ENCODE assay signal across 20 cellular contexts in genomic region chr3:135739755-135740154, GRCh38.
DNase-seq lines count a peak whose midpoint lies in the region; ATAC-seq, FAIRE-seq and TF ChIP-seq lines count a peak whose summit lies in the region.
"Had no signal": no experiment of that assay in that cellular context is flagged by ENCODE, and none has a peak within 500 bp of the region (broad histone marks: within the 10 kb centered on the region; RNA-seq: fewer than 3 reads in every experiment).

No MANE protein-coding gene starts in this region.

- H3K36me3 ChIP-seq in GM23338 (ENCODE audit: insufficient read depth) (no peaks in the 10 kb centered on the region), endodermal cell (ENCODE audit: control insufficient read depth, insufficient read depth, low read length) (no peaks in the 10 kb centered on the region), neural progenitor cell (no peaks in the 10 kb centered on the region), mucosa of descending colon (ENCODE audit: low read depth) (no peaks in the 10 kb centered on the region)

- DNase-seq in EH (ENCODE audit: low read depth) (peak; percentile 2), GM23338 (ENCODE audit: low spot score) (peak; percentile 22), endodermal cell (no peak), neural progenitor cell (ENCODE audit: low spot score) (peak; percentile 71), mucosa of descending colon (no peak), GM19239 (ENCODE audit: insufficient read length, low spot score) (no peak), cerebellar nuclear complex (lab: John Stamatoyannopoulos, UW) (no peak)
- DNase-seq: H9, NCI-H1048, NCI-H1436 treated with DMSO at 0.1 percent for 48 hours, NCI-H2029 treated with DMSO at 0.1 percent for 48 hours, NCI-H510A, NCI-H774, Right ventricle myocardium superior, SK-N-SH had no signal

- H3K9me3 ChIP-seq in endodermal cell (ENCODE audit: control insufficient read depth, low read length) (peaks cover 8% of the 10 kb centered on the region), neural progenitor cell (ENCODE audit: low read depth) (no peaks in the 10 kb centered on the region), mucosa of descending colon (peaks cover 19% of the 10 kb centered on the region)
- H3K9me3 ChIP-seq: SK-N-SH had no signal

- H3K4me3 ChIP-seq in GM23338, result no peak overlapping the region
- no peak overlapping the region for H3K4me3 ChIP-seq in endodermal cell (ENCODE audit: low read length)
- H3K4me3 ChIP-seq in neural progenitor cell, result no peak overlapping the region
- H3K4me3 ChIP-seq in mucosa of descending colon, result no peak overlapping the region

- H2AFZ ChIP-seq in GM23338, result peak overlapping the region; percentile 38; the same call in 1 of the 2 replicates
- H2AFZ ChIP-seq in neural progenitor cell (replicated peaks), result no peak overlapping the region

- H3K79me2 ChIP-seq in GM23338 (replicated peaks; ENCODE audit: insufficient read depth) (no peaks in the 10 kb centered on the region), neural progenitor cell (ENCODE audit: low read depth) (no peaks in the 10 kb centered on the region)

- H3K27ac ChIP-seq in GM23338 (ENCODE audit: low read depth) (no peak overlapping the region), endodermal cell (ENCODE audit: low read depth, low read length) (peak overlapping the region; percentile 89), neural progenitor cell (no peak overlapping the region)
- H3K27ac ChIP-seq: KMS-11 had no signal

- H4K20me1 ChIP-seq in GM23338 (replicated peaks; ENCODE audit: insufficient read depth) (no peaks in the 10 kb centered on the region), neural progenitor cell (ENCODE audit: low read depth) (no peaks in the 10 kb centered on the region)

- H3K4me1 ChIP-seq in GM23338 (ENCODE audit: insufficient read depth), result peaks cover 14% of the 10 kb centered on the region
- H3K4me1 ChIP-seq in endodermal cell (ENCODE audit: control insufficient read depth, insufficient read depth, low read length), result no peaks in the 10 kb centered on the region
- H3K4me1 ChIP-seq in neural progenitor cell, result peaks cover 15% of the 10 kb centered on the region
- no peaks in the 10 kb centered on the region for H3K4me1 ChIP-seq in mucosa of descending colon (ENCODE audit: low read depth)

- H3K9ac ChIP-seq in endodermal cell (ENCODE audit: extremely low read depth, low read length, poor library complexity, severe bottlenecking) (no peak overlapping the region), neural progenitor cell (no peak overlapping the region)
- H3K9ac ChIP-seq: KMS-11, SK-N-SH had no signal

- H3K4me2 ChIP-seq in GM23338, result no peak overlapping the region
- peak overlapping the region; percentile 21 for H3K4me2 ChIP-seq in neural progenitor cell
- H3K4me2 ChIP-seq: KMS-11, SK-N-SH had no signal

- H3K27ac Mint-ChIP-seq in GM23338, result no peak overlapping the region
- H3K27ac Mint-ChIP-seq in endodermal cell, result no peak overlapping the region
- peak overlapping the region; percentile 99 for H3K27ac Mint-ChIP-seq in neural progenitor cell
- H3K27ac Mint-ChIP-seq: CD14-positive monocyte, H9 had no signal

- 78% methylated on average over 1 of the region's 1 CpG; no CpG with 5 or more reads in 1 of the 2 experiments for WGBS in endodermal cell (ENCODE audit: insufficient coverage in 1 of 2, insufficient read length in 1 of 2), 2 experiments

- H3K9me3 Mint-ChIP-seq in GM23338, result peaks cover 9% of the 10 kb centered on the region
- H3K9me3 Mint-ChIP-seq in endodermal cell, result no peaks in the 10 kb centered on the region
- H3K9me3 Mint-ChIP-seq in neural progenitor cell, result peaks cover 30% of the 10 kb centered on the region

- no peak for ATAC-seq in GM23338
- no peak for ATAC-seq in mucosa of descending colon

- H3K4me1 Mint-ChIP-seq in GM23338, result peaks cover 5% of the 10 kb centered on the region; the same call in 2 of the 3 replicates
- H3K4me1 Mint-ChIP-seq in endodermal cell, result no peaks in the 10 kb centered on the region
- H3K4me1 Mint-ChIP-seq in neural progenitor cell, result peaks cover 29% of the 10 kb centered on the region
- H3K4me1 Mint-ChIP-seq: CD14-positive monocyte had no signal

- H3F3A ChIP-seq in GM23338 (replicated peaks; ENCODE audit: low read depth), result no peaks in the 10 kb centered on the region
- H3F3A ChIP-seq in neural progenitor cell (ENCODE audit: low read depth), result no peaks in the 10 kb centered on the region

- H3K27me3 Mint-ChIP-seq in GM23338 (ENCODE audit: insufficient read depth, low read depth, poor library complexity) (no peaks in the 10 kb centered on the region), endodermal cell (ENCODE audit: insufficient read depth) (peaks cover 2% of the 10 kb centered on the region), neural progenitor cell (ENCODE audit: insufficient read depth, low read depth) (peaks cover 5% of the 10 kb centered on the region)

- no peak for TF ChIP-seq CTCF in GM23338 (conservative IDR thresholded peaks at IDR 0.05; ENCODE audit: low read depth in 2 of 2)
- no peak for TF ChIP-seq CTCF in endodermal cell (conservative IDR thresholded peaks at IDR 0.05)
- no peak for TF ChIP-seq CTCF in neural progenitor cell (IDR thresholded peaks at IDR 0.05)
- TF ChIP-seq CTCF in mucosa of descending colon (IDR thresholded peaks at IDR 0.05), result no peak

- H3K36me3 Mint-ChIP-seq in GM23338 (ENCODE audit: low read depth) (no peaks in the 10 kb centered on the region; the same call in 2 of the 3 replicates), endodermal cell (ENCODE audit: low read depth) (no peaks in the 10 kb centered on the region), neural progenitor cell (peaks cover 2% of the 10 kb centered on the region)
- H3K36me3 Mint-ChIP-seq: CD14-positive monocyte had no signal

- FAIRE-seq in GM19239 (lab: Jason Lieb, UNC), result no peak
- FAIRE-seq: GM12892, GM18507, RCC 7860 had no signal

- H3K9me2 ChIP-seq in GM23338 (ENCODE audit: insufficient read depth), result 0 out of 2 replicates have a peak, but pooled peaks cover 4% of the 10 kb centered on the region
- H3K9me2 ChIP-seq: SK-N-SH had no signal

- H3K4me3 Mint-ChIP-seq in GM23338 (no peak overlapping the region), endodermal cell (no peak overlapping the region), neural progenitor cell (peak overlapping the region; percentile 25)
- H3K4me3 Mint-ChIP-seq: CD14-positive monocyte, H9 had no signal

- H3K27me3 ChIP-seq in GM23338 (ENCODE audit: insufficient read depth) (no peaks in the 10 kb centered on the region), endodermal cell (ENCODE audit: control insufficient read depth, insufficient read depth, low read length, poor library complexity, severe bottlenecking) (no peaks in the 10 kb centered on the region), neural progenitor cell (no peaks in the 10 kb centered on the region)

- intact Hi-C loops in mucosa of descending colon (cut with DNase I, micrococcal nuclease), result no loop called here

TF ChIP-seq in GM23338, 12 proteins besides CTCF, POLR2A, EP300 and RAD21 (continues in another document):
- no peak for TF ChIP-seq POLR2AphosphoS5 (IDR thresholded peaks at IDR 0.05; ENCODE audit: low read depth)

Comparison
In these comparisons a context has a peak if more than half of its experiments do, and no peak if none do; other contexts are left out.
1. DNase-seq: peak in EH (single experiment), GM23338 (single experiment) and neural progenitor cell (single experiment); none in endodermal cell (single experiment), mucosa of descending colon (0 of 3), GM19239 (single experiment) and cerebellar nuclear complex (0 of 2).